ENCODE assay signal across 24 cellular contexts in the genomic region with DNA sequence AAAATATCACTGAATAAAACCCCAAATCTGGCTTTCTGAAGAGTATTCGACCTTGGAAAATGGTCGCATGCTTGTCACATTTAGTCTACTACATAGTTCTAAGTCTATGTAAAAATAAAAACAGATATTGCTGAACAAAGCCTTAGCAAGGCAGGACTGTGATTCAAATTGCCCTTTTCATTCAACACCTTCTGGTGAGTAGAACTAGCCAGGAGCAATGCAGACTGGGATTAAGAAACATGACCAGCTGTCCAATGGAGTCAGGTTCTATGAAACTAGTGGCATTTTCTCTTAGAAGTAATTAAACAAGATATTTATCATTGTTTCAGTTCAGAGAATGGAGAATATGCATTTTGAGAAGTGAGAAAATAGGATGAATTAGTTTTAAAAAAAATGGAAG.
"Had no signal": no experiment of that assay in that cellular context is flagged by ENCODE, and none has a peak within 500 bp of the region (broad histone marks: within the 10 kb centered on the region; RNA-seq: fewer than 3 reads in every experiment).

No MANE protein-coding gene starts in this region.

- H3K9me3 ChIP-seq: esophagus muscularis mucosa, prostate gland, right atrium auricular region, thoracic aorta, tibial nerve, upper lobe of right lung, uterus had no signal

- ATAC-seq: foreskin keratinocyte; heart right ventricle; left cardiac atrium; left lung; naive thymus-derived CD8-positive, alpha-beta T cell; sciatic nerve; stimulated activated memory B cell treated with anti-CD40 and anti-IgM and Interleukin-4, amounts not matched to agents 10 μg/mL and 1 μg/mL and 100 μg/mL, for 72 hours; upper lobe of right lung had no signal

- DNase-seq: dermis blood vessel endothelial cell; effector memory CD4-positive, alpha-beta T cell; foreskin keratinocyte; glutamatergic neuron; heart right ventricle; hippocampal formation; left cardiac atrium; left lung; mesenchymal stem cell; naive thymus-derived CD8-positive, alpha-beta T cell; nephron progenitor cell; nucleus accumbens; stimulated activated CD4-positive, alpha-beta T cell treated with anti-CD3 and anti-CD28 coated beads, Interleukin-2, amount 100 ng/mL, for 24 hours; stimulated activated CD4-positive, alpha-beta T cell treated with anti-CD3 and anti-CD28 coated beads, Interleukin-4, amount 100 ng/mL, for 24 hours; upper lobe of right lung; uterus had no signal

- H3K36me3 ChIP-seq: esophagus muscularis mucosa, heart right ventricle, left lung, prostate gland, right atrium auricular region, thoracic aorta, tibial nerve, upper lobe of right lung, uterus had no signal

- H3K4me1 ChIP-seq: esophagus muscularis mucosa, heart right ventricle, left lung, prostate gland, right atrium auricular region, upper lobe of right lung, uterus had no signal

- H3K27me3 ChIP-seq: esophagus muscularis mucosa, foreskin keratinocyte, heart right ventricle, left lung, right atrium auricular region, tibial nerve, upper lobe of right lung, uterus had no signal

- H3K27ac ChIP-seq: coronary artery, esophagus muscularis mucosa, foreskin keratinocyte, heart right ventricle, left lung, prostate gland, right atrium auricular region, thoracic aorta, tibial nerve, upper lobe of right lung, uterus had no signal

- H3K4me3 ChIP-seq: coronary artery, esophagus muscularis mucosa, heart right ventricle, left lung, prostate gland, right atrium auricular region, thoracic aorta, tibial nerve, upper lobe of right lung, uterus had no signal
